ENCODE assay signal across 14 cellular contexts in genomic region chr10:34228066-34228465, GRCh38.
DNase-seq lines count a peak whose midpoint lies in the region; TF ChIP-seq lines count a peak whose summit lies in the region.
"Had no signal": no experiment of that assay in that cellular context is flagged by ENCODE, and none has a peak within 500 bp of the region (broad histone marks: within the 10 kb centered on the region; RNA-seq: fewer than 3 reads in every experiment).

No MANE protein-coding gene starts in this region.

- TF ChIP-seq CTCF in Calu3 (IDR thresholded peaks at IDR 0.05; ENCODE audit: unreplicated experiment), result no peak

- no peaks in the 10 kb centered on the region for H3K9me3 Mint-ChIP-seq in Calu3 (ENCODE audit: low read depth, unreplicated experiment)

- no peak overlapping the region for H3K27ac Mint-ChIP-seq in Calu3 (ENCODE audit: unreplicated experiment)
- H3K27ac Mint-ChIP-seq: CD4-positive, alpha-beta memory T cell; GM23338; IgD-negative memory B cell had no signal

- intact Hi-C loops in Calu3 (cut with micrococcal nuclease; ENCODE audit: unreplicated experiment), result loop anchor here (5.0 kb wide), 1 partner anchor 901 kb away; no protein-coding TSS in a partner anchor

- DNase-seq in HT1080 (ENCODE audit: low read depth), result peak; percentile 6
- peak; percentile 48 to 81 for DNase-seq in NCI-H2081 (lab: John Stamatoyannopoulos, UW)
- DNase-seq in NCI-H748 treated with DMSO at 0.1 percent for 48 hours (lab: John Stamatoyannopoulos, UW), result peak; percentile 69
- peak; percentile 6 for DNase-seq in glomerular visceral epithelial cell (ENCODE audit: extremely low spot score)
- DNase-seq in DMS53 treated with DMSO at 0.1 percent for 48 hours (lab: John Stamatoyannopoulos, UW; ENCODE audit: unreplicated experiment), result no peak
- no peak for DNase-seq in activated CD8-positive, alpha-beta memory T cell treated with anti-CD3 and anti-CD28 coated beads, Interleukin-2, amount 50 U/mL, for 4 hours
- DNase-seq in OCI-M1 (lab: John Stamatoyannopoulos, UW), result no peak
- DNase-seq in Calu3, result no peak
- DNase-seq: BE2C; CD4-positive, alpha-beta memory T cell; DMS53; H7 had no signal

- BruUV-seq in Calu3 (replicated peaks; lab: Mats Ljungman, UMichigan), result no TSS peak

- no peaks in the 10 kb centered on the region for H3K36me3 Mint-ChIP-seq in Calu3 (ENCODE audit: insufficient read depth, unreplicated experiment)
- H3K36me3 Mint-ChIP-seq: CD4-positive, alpha-beta memory T cell had no signal

- CTCF ChIA-PET in Calu3 (lab: Charles Lee), result no interaction called here

- no peaks in the 10 kb centered on the region for H3K27me3 Mint-ChIP-seq in Calu3 (ENCODE audit: unreplicated experiment)
- H3K27me3 Mint-ChIP-seq: IgD-negative memory B cell had no signal

- peaks cover 52% of the 10 kb centered on the region for H3K4me1 Mint-ChIP-seq in Calu3 (ENCODE audit: low read depth, unreplicated experiment)
- H3K4me1 Mint-ChIP-seq: CD4-positive, alpha-beta memory T cell; GM23338; IgD-negative memory B cell had no signal

- H3K4me3 Mint-ChIP-seq in Calu3 (ENCODE audit: low read depth, unreplicated experiment), result no peak overlapping the region
- H3K4me3 Mint-ChIP-seq: CD4-positive, alpha-beta memory T cell; GM23338; IgD-negative memory B cell had no signal

Comparison
In these comparisons a context has a peak if more than half of its experiments do, and no peak if none do; other contexts are left out.
1. DNase-seq: peak in HT1080 (single experiment), NCI-H2081 (2 of 2), NCI-H748 treated with DMSO at 0.1 percent for 48 hours (single experiment) and glomerular visceral epithelial cell (single experiment); none in DMS53 treated with DMSO at 0.1 percent for 48 hours (single experiment), activated CD8-positive, alpha-beta memory T cell treated with anti-CD3 and anti-CD28 coated beads, Interleukin-2, amount 50 U/mL, for 4 hours (single experiment), OCI-M1 (single experiment) and Calu3 (single experiment).